In the genomic region with DNA sequence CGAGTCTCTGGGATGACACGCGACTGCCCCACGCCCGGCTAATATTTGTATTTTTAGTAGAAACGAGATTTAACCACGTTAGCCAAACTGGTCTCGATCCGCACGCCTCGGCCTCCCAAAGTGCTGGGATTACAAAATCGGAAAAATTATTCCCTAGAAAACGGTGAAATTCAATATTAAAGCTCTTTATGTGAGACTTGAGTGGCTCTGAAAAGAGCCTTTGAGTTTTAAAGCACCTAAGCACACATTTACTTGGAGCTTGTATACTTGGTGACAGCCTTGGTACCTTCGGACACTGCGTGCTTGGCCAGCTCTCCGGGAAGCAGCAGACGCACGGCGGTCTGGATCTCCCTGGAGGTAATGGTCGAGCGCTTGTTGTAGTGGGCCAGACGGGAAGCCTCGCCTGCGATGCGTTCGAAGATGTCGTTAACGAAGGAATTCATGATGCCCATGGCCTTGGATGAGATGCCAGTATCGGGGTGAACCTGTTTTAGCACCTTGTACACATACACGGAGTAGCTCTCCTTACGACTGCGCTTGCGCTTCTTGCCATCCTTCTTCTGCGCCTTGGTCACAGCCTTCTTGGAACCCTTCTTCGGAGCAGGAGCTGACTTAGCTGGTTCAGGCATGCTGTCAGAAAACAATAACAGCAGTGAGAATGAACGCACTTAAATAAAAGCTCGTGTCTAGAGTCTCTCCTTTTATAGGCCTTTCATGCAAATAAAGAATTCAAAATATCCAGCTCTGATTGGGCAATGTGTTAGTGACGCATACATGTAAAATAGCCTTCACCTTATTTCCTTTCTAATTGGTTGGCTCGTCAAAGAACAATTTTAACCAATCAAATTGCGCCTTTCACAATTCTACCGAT, we compare ENCODE assay signal across 8 cellular contexts.
DNase-seq lines count a peak whose midpoint lies in the region; ATAC-seq and TF ChIP-seq lines count a peak whose summit lies in the region.

No MANE protein-coding gene starts in this region.

- 1% methylated on average over 41 of the region's 41 CpGs for WGBS in esophagus, 2 donors

- ATAC-seq in GM19468 (IDR thresholded peaks at IDR 0.05; ENCODE audit: extremely low read depth, unreplicated experiment) (peak; percentile 75), mucosa of descending colon (peak; percentile 83)

- peaks cover 0 to 2% of the 10 kb centered on the region in 2 donors for H3K4me1 ChIP-seq in esophagus (ENCODE audit: control insufficient read depth in 2 of 2, insufficient read depth in 2 of 2, low read length in 1 of 2)
- peaks cover 13% of the 10 kb centered on the region for H3K4me1 ChIP-seq in mucosa of descending colon (ENCODE audit: low read depth)

- H3K36me3 ChIP-seq in esophagus (ENCODE audit: control insufficient read depth in 2 of 2, insufficient read depth in 2 of 2, low read length in 1 of 2) (no peaks in the 10 kb centered on the region), mucosa of descending colon (ENCODE audit: low read depth) (peaks cover 6% of the 10 kb centered on the region)

- no peak for TF ChIP-seq CTCF in mucosa of descending colon (IDR thresholded peaks at IDR 0.05)

- intact Hi-C loops in mucosa of descending colon (cut with DNase I, micrococcal nuclease) = loop anchor here in 1 of 2 donors (10.0 kb wide), 1 partner anchor 919 kb away; a partner anchor contains a TSS

- DNase-seq in Caki2 (ENCODE audit: low read depth) (peak; percentile 100), HK-2 (ENCODE audit: unreplicated experiment) (peak; percentile 76), NOMO-1 treated with dmso at 0.1 percent for 144 hours (lab: John Stamatoyannopoulos, UW; ENCODE audit: unreplicated experiment) (peak; percentile 86), activated T-cell treated with anti-CD3 and anti-CD28 coated beads for 4 hours (peak; percentile 53), mucosa of descending colon (peak; percentile 77 to 80 (median 78)), stromal cell of bone marrow (ENCODE audit: low read depth) (peak; percentile 95)

- H3K4me3 ChIP-seq in esophagus (ENCODE audit: low read depth in 1 of 2, low read length in 2 of 2) (peak overlapping the region; percentile 31 to 61), mucosa of descending colon (peak overlapping the region; percentile 9)

- H3K27me3 ChIP-seq in esophagus (ENCODE audit: control insufficient read depth in 1 of 2, insufficient read depth in 2 of 2, low read length in 2 of 2) = no peaks in the 10 kb centered on the region

- no peaks in the 10 kb centered on the region for H3K9me3 ChIP-seq in esophagus (ENCODE audit: control insufficient read depth in 2 of 2, insufficient read depth in 1 of 2, low read depth in 1 of 2, low read length in 1 of 2)
- H3K9me3 ChIP-seq in mucosa of descending colon = no peaks in the 10 kb centered on the region

- H3K27ac ChIP-seq in esophagus (ENCODE audit: low read depth in 2 of 2, low read length in 1 of 2) = peak overlapping the region; percentile 97 to 98

- in situ Hi-C loops in Caki2 (cut with HindIII; ENCODE audit: low pct_unique_long_range_greater_than_20kb, low sequenced_read_pairs) = no loop called here

Comparison
In these comparisons a context has a peak if more than half of its experiments do, and no peak if none do; other contexts are left out.
1. Peak in every context shown above with its lines: DNase-seq, ATAC-seq, H3K4me3 ChIP-seq and H3K27ac ChIP-seq.